In genomic region chr2:63789318-63790051, GRCh38 we compare ENCODE assay signal across 15 cellular contexts. TPM values are rescaled to one million over a fixed set of nuclear protein-coding genes. Genes with fewer than 3 reads are reported as not detected.
A peak's percentile ranks its signal among the peaks of the same experiment; 100 is the strongest.
DNase-seq lines count a peak whose midpoint lies in the region; ATAC-seq and TF ChIP-seq lines count a peak whose summit lies in the region.
"Had no signal": no experiment of that assay in that cellular context is flagged by ENCODE, and none has a peak within 500 bp of the region (broad histone marks: within the 10 kb centered on the region; RNA-seq: fewer than 3 reads in every experiment).

No MANE protein-coding gene starts in this region.

- DNase-seq in GM03348 (ENCODE audit: low spot score) (peak; percentile 21), SK-N-SH (no peak), fibroblast of peridontal ligament (ENCODE audit: extremely low read depth) (peak; percentile 93), smooth muscle cell (lab: John Stamatoyannopoulos, UW; ENCODE audit: unreplicated experiment) (no peak), HT-29 (ENCODE audit: low spot score) (no peak), nephron progenitor cell (no peak)
- DNase-seq: adrenal gland, islet precursor cell, NCI-H2081 treated with DMSO at 0.1 percent for 48 hours, NCI-H748 treated with DMSO at 0.1 percent for 48 hours, right cardiac atrium, T-cell, thyroid gland had no signal

- H3K9me3 ChIP-seq in SK-N-SH, result no peaks in the 10 kb centered on the region
- no peaks in the 10 kb centered on the region for H3K9me3 ChIP-seq in smooth muscle cell (replicated peaks; ENCODE audit: low read depth)
- H3K9me3 ChIP-seq: adrenal gland, thyroid gland had no signal

- H3K9me2 ChIP-seq in SK-N-SH, result no peaks in the 10 kb centered on the region

- TF ChIP-seq EP300 in SK-N-SH (IDR thresholded peaks at IDR 0.05; ENCODE audit: borderline replicate concordance in 1 of 2, low read depth in 1 of 2, low read length in 1 of 2), result 0 out of 4 replicates have a peak, but pooled peaks of 1 of the 2 experiments have one; percentile 28

- no peaks in the 10 kb centered on the region for H3K36me3 Mint-ChIP-seq in nephron progenitor cell (ENCODE audit: low read depth)
- H3K36me3 Mint-ChIP-seq: T-cell had no signal

- H3K27ac ChIP-seq in SK-N-SH (ENCODE audit: low read depth in 2 of 2, low read length in 1 of 2) (peak overlapping the region; percentile 64 to 76; a peak in 3 of 4 replicates), smooth muscle cell (ENCODE audit: low read depth) (peak overlapping the region; percentile 94)
- H3K27ac ChIP-seq: adrenal gland; BLaER1 treated with 17β-estradiol and CSF1 and Interleukin-3, amounts not matched to agents 10 nM and 100 nM; thyroid gland had no signal

- H3K4me2 ChIP-seq in SK-N-SH (peak overlapping the region; percentile 51; the same call in 1 of the 2 replicates), smooth muscle cell (peak overlapping the region; percentile 71)
- H3K4me2 ChIP-seq: BLaER1 treated with 17β-estradiol and CSF1 and Interleukin-3, amounts not matched to agents 10 nM and 100 nM had no signal

- H3K27me3 Mint-ChIP-seq in nephron progenitor cell (ENCODE audit: low read depth, poor library complexity), result no peaks in the 10 kb centered on the region
- H3K27me3 Mint-ChIP-seq: T-cell had no signal

- H3F3A ChIP-seq in SK-N-SH (replicated peaks; ENCODE audit: insufficient read depth) (peaks cover 31% of the 10 kb centered on the region), smooth muscle cell (ENCODE audit: low read depth) (peaks cover 5% of the 10 kb centered on the region)

- H3K27me3 ChIP-seq in SK-N-SH (ENCODE audit: insufficient read depth) (no peaks in the 10 kb centered on the region), smooth muscle cell (ENCODE audit: low read depth) (no peaks in the 10 kb centered on the region)
- H3K27me3 ChIP-seq: adrenal gland; BLaER1 treated with 17β-estradiol and CSF1 and Interleukin-3, amounts not matched to agents 10 nM and 100 nM; thyroid gland had no signal

- 71% methylated on average over 5 of the region's 5 CpGs for WGBS in SK-N-SH (ENCODE audit: low lambda C conversion rate)
- WGBS in smooth muscle cell (ENCODE audit: low lambda C conversion rate), result 87% methylated on average over 5 of the region's 5 CpGs

- no peak overlapping the region for H3K27ac Mint-ChIP-seq in nephron progenitor cell
- H3K27ac Mint-ChIP-seq: T-cell had no signal

- CTCF ChIA-PET in SK-N-SH (lab: Yijun Ruan, JAX), result no interaction called here

- POLR2A ChIA-PET in SK-N-SH (lab: Yijun Ruan, JAX), result no interaction called here

- no peaks in the 10 kb centered on the region for H3K4me1 Mint-ChIP-seq in nephron progenitor cell
- H3K4me1 Mint-ChIP-seq: T-cell had no signal

- peaks cover 5 to 18% of the 10 kb centered on the region in 2 experiments for H3K4me1 ChIP-seq in SK-N-SH (ENCODE audit: control insufficient read depth in 1 of 2, insufficient read depth in 2 of 2, low read depth in 1 of 2, low read length in 1 of 2)
- peaks cover 13% of the 10 kb centered on the region for H3K4me1 ChIP-seq in smooth muscle cell (ENCODE audit: low read depth)
- H3K4me1 ChIP-seq: thyroid gland had no signal

- no peak for ATAC-seq in HG03571 (IDR thresholded peaks at IDR 0.05; ENCODE audit: unreplicated experiment)
- ATAC-seq: right cardiac atrium, T-cell had no signal

- H3K9me3 Mint-ChIP-seq in nephron progenitor cell, result no peaks in the 10 kb centered on the region

- H4K20me1 ChIP-seq in SK-N-SH (ENCODE audit: insufficient read depth), result no peaks in the 10 kb centered on the region
- no peaks in the 10 kb centered on the region for H4K20me1 ChIP-seq in smooth muscle cell (ENCODE audit: low read depth)
- H4K20me1 ChIP-seq: BLaER1 treated with 17β-estradiol and CSF1 and Interleukin-3, amounts not matched to agents 10 nM and 100 nM had no signal

- H3K79me2 ChIP-seq in SK-N-SH (ENCODE audit: insufficient read depth) (no peaks in the 10 kb centered on the region), smooth muscle cell (ENCODE audit: low read depth) (no peaks in the 10 kb centered on the region)

- no peak overlapping the region for H3K9ac ChIP-seq in SK-N-SH
- H3K9ac ChIP-seq in smooth muscle cell (ENCODE audit: low read depth), result no peak overlapping the region
- H3K9ac ChIP-seq: BLaER1 treated with 17β-estradiol and CSF1 and Interleukin-3, amounts not matched to agents 10 nM and 100 nM had no signal

- H3K36me3 ChIP-seq in SK-N-SH (replicated peaks in 1 of 2; ENCODE audit: control insufficient read depth in 1 of 2, insufficient read depth in 2 of 2, low read length in 1 of 2) (peaks cover 0 to 3% of the 10 kb centered on the region in 2 experiments), smooth muscle cell (ENCODE audit: low read depth) (no peaks in the 10 kb centered on the region)
- H3K36me3 ChIP-seq: adrenal gland; BLaER1 treated with 17β-estradiol and CSF1 and Interleukin-3, amounts not matched to agents 10 nM and 100 nM; thyroid gland had no signal

- TF ChIP-seq RAD21 in SK-N-SH (IDR thresholded peaks at IDR 0.05; ENCODE audit: low read length), result no peak

- TF ChIP-seq CTCF in SK-N-SH (IDR thresholded peaks at IDR 0.05) (no peak), smooth muscle cell (IDR thresholded peaks at IDR 0.05; ENCODE audit: borderline replicate concordance, insufficient read depth, poor library complexity, severe bottlenecking) (no peak), nephron progenitor cell (IDR thresholded peaks at IDR 0.05) (no peak)

- H2AFZ ChIP-seq in SK-N-SH (ENCODE audit: low read depth) (no peak overlapping the region), smooth muscle cell (ENCODE audit: low read depth) (no peak overlapping the region)

- no peak overlapping the region for H3K4me3 Mint-ChIP-seq in nephron progenitor cell
- H3K4me3 Mint-ChIP-seq: T-cell had no signal

- H3K4me3 ChIP-seq in SK-N-SH (ENCODE audit: low read depth in 2 of 2, low read length in 1 of 2) (no peak overlapping the region), smooth muscle cell (no peak overlapping the region)
- H3K4me3 ChIP-seq: adrenal gland; BLaER1 treated with 17β-estradiol and CSF1 and Interleukin-3, amounts not matched to agents 10 nM and 100 nM; thyroid gland had no signal

TF ChIP-seq in SK-N-SH, 30 proteins besides CTCF, POLR2A, EP300 and RAD21 (continues in another document):
- TF ChIP-seq, protein P1, sequence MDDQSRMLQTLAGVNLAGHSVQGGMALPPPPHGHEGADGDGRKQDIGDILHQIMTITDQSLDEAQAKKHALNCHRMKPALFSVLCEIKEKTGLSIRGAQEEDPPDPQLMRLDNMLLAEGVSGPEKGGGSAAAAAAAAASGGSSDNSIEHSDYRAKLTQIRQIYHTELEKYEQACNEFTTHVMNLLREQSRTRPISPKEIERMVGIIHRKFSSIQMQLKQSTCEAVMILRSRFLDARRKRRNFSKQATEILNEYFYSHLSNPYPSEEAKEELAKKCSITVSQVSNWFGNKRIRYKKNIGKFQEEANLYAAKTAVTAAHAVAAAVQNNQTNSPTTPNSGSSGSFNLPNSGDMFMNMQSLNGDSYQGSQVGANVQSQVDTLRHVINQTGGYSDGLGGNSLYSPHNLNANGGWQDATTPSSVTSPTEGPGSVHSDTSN (IDR thresholded peaks at IDR 0.05), result no peak; the same call in 1 of the 2 replicates
- TF ChIP-seq MEF2A (IDR thresholded peaks at IDR 0.05; ENCODE audit: borderline replicate concordance, low read depth), result no peak
- TF ChIP-seq FOXJ3 (CRISPR knock-in tag; IDR thresholded peaks at IDR 0.05), result no peak
- peak; percentile 6; the same call in 1 of the 2 replicates for TF ChIP-seq NFIC (IDR thresholded peaks at IDR 0.05; ENCODE audit: borderline replicate concordance)
- TF ChIP-seq RXRA (IDR thresholded peaks at IDR 0.05; ENCODE audit: borderline replicate concordance, low read depth), result no peak
- no peak for TF ChIP-seq TEAD4 (IDR thresholded peaks at IDR 0.05; ENCODE audit: borderline replicate concordance, insufficient read depth)
- TF ChIP-seq FOSL2 (IDR thresholded peaks at IDR 0.05; ENCODE audit: borderline replicate concordance, low read depth), result peak; percentile 40; the same call in 1 of the 2 replicates
- TF ChIP-seq, protein P2, sequence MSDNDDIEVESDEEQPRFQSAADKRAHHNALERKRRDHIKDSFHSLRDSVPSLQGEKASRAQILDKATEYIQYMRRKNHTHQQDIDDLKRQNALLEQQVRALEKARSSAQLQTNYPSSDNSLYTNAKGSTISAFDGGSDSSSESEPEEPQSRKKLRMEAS (IDR thresholded peaks at IDR 0.05; ENCODE audit: low read depth), result no peak
- TF ChIP-seq CHD2 (IDR thresholded peaks at IDR 0.05; ENCODE audit: low read length, partially characterized antibody), result no peak
- no peak for TF ChIP-seq USF1 (IDR thresholded peaks at IDR 0.05; ENCODE audit: borderline replicate concordance, low read depth)

RNA-seq across cellular contexts. Expression of gene UGP2, which starts 52.2 kb away (rescaled TPM):
- polyA plus RNA-seq in SK-N-SH (2012; rRNA removed), result 30.1 and 39.1 TPM in 2 replicates
- 55.9 and 74.5 TPM in 2 replicates for polyA plus RNA-seq in SK-N-SH (2012; cell fraction: cytosol; rRNA removed)
- polyA plus RNA-seq in SK-N-SH (2012; cell fraction: nucleus; rRNA removed), result 10.6 and 24.6 TPM in 2 replicates
- 211 and 238 TPM in 2 replicates for total RNA-seq in smooth muscle cell
- polyA plus RNA-seq in smooth muscle cell, result 156 and 171 TPM in 2 replicates
- 23.1 and 27.8 TPM in 2 replicates for total RNA-seq in HT-29 (2014; rRNA removed; shearing (Covaris generic))

Comparison
In these comparisons a context has a peak if more than half of its experiments do, and no peak if none do; other contexts are left out.
1. DNase-seq: peak in GM03348 (single experiment) and fibroblast of peridontal ligament (single experiment); none in SK-N-SH (single experiment), smooth muscle cell (single experiment), HT-29 (single experiment) and nephron progenitor cell (single experiment).